In genomic region chr12:50400638-50401382, GRCh38 we compare ENCODE assay signal across 8 cellular contexts. TPM values are rescaled to one million over a fixed set of nuclear protein-coding genes. Genes with fewer than 3 reads are reported as not detected.
DNase-seq lines count a peak whose midpoint lies in the region; ATAC-seq, FAIRE-seq and TF ChIP-seq lines count a peak whose summit lies in the region.

Gene LARP4, plus strand, starts transcription at chr12:50400885. Its CDS starts 126 bp downstream, at chr12:50401011.

- DNase-seq in EH (ENCODE audit: low read depth) (peak; percentile 95), H54 (ENCODE audit: insufficient read length, low spot score) (peak; percentile 83), M059J (ENCODE audit: low read depth) (peak; percentile 96), SHP77 (lab: John Stamatoyannopoulos, UW) (peak; percentile 93 to 94), fibroblast of pulmonary artery (ENCODE audit: low read depth) (peak; percentile 94)
- peak; percentile 84 for DNase-seq in activated effector memory CD4-positive, alpha-beta T cell treated with Interleukin-2 at 50 U/mL for 16 hours
- peak; percentile 93 for DNase-seq in natural killer cell treated with Interleukin-12 subunit alpha and Interleukin-12 subunit beta and Interleukin-15 and Interleukin-18, amount 100 ng/mL, for 72 hours (ENCODE audit: low spot score)
- peak; percentile 91 for DNase-seq in stimulated activated naive CD8-positive, alpha-beta T cell treated with anti-CD3 and anti-CD28 coated beads, Interleukin-15, Interleukin-2, amounts not matched to agents 100 U/mL and 50 U/mL, for 24 hours

- peaks cover 5 to 12% of the 10 kb centered on the region in 2 donors for H3K27me3 Mint-ChIP-seq in natural killer cell treated with Interleukin-12 subunit alpha and Interleukin-12 subunit beta and Interleukin-15 and Interleukin-18, amount 100 ng/mL, for 72 hours

- H3K4me3 ChIP-seq in fibroblast of pulmonary artery (replicated peaks; ENCODE audit: low read depth, low read length), result peak within 1 kb of the TSS; percentile 97

- H3K36me3 Mint-ChIP-seq in natural killer cell treated with Interleukin-12 subunit alpha and Interleukin-12 subunit beta and Interleukin-15 and Interleukin-18, amount 100 ng/mL, for 72 hours, result peaks cover 10% of the 10 kb centered on the region

- FAIRE-seq in H54 (lab: Jason Lieb, UNC), result peak; percentile 92

- peak within 1 kb of the TSS; percentile 90 to 96 for H3K27ac Mint-ChIP-seq in natural killer cell treated with Interleukin-12 subunit alpha and Interleukin-12 subunit beta and Interleukin-15 and Interleukin-18, amount 100 ng/mL, for 72 hours

- ATAC-seq in natural killer cell treated with Interleukin-12 subunit alpha and Interleukin-12 subunit beta and Interleukin-15 and Interleukin-18, amount 100 ng/mL, for 72 hours, result peak; percentile 99
- peak; percentile 98 for ATAC-seq in stimulated activated naive CD8-positive, alpha-beta T cell treated with anti-CD3 and anti-CD28 coated beads, Interleukin-15, Interleukin-2, amounts not matched to agents 100 U/mL and 50 U/mL, for 24 hours

- H3K4me1 Mint-ChIP-seq in natural killer cell treated with Interleukin-12 subunit alpha and Interleukin-12 subunit beta and Interleukin-15 and Interleukin-18, amount 100 ng/mL, for 72 hours (ENCODE audit: low read depth in 2 of 2), result peaks cover 16 to 21% of the 10 kb centered on the region in 2 donors

- TF ChIP-seq CTCF in fibroblast of pulmonary artery (IDR thresholded peaks at IDR 0.05; ENCODE audit: low read length, missing control alignments), result no peak

- TF ChIP-seq POLR2A in H54 (IDR thresholded peaks at IDR 0.05; ENCODE audit: low read depth, low read length), result peak; percentile 92

- peak within 1 kb of the TSS; percentile 99 for H3K4me3 Mint-ChIP-seq in natural killer cell treated with Interleukin-12 subunit alpha and Interleukin-12 subunit beta and Interleukin-15 and Interleukin-18, amount 100 ng/mL, for 72 hours

- no peaks in the 10 kb centered on the region for H3K9me3 Mint-ChIP-seq in natural killer cell treated with Interleukin-12 subunit alpha and Interleukin-12 subunit beta and Interleukin-15 and Interleukin-18, amount 100 ng/mL, for 72 hours

RNA-seq across cellular contexts. Expression of gene LARP4, which starts in this region (rescaled TPM):
- total RNA-seq in M059J (2014; rRNA removed; shearing (Covaris generic)), result 20.4 and 21.1 TPM in 2 replicates
- total RNA-seq in natural killer cell treated with Interleukin-12 subunit alpha and Interleukin-12 subunit beta and Interleukin-15 and Interleukin-18, amount 100 ng/mL, for 72 hours, result 10 to 100 TPM; 68.5 to 79.0 TPM

Comparison
In these comparisons a context has a peak if more than half of its experiments do, and no peak if none do; other contexts are left out.
1. Peak in every context shown above with its lines: DNase-seq, ATAC-seq and H3K4me3 ChIP-seq.